ENCODE assay signal across 9 cellular contexts in the genomic region with DNA sequence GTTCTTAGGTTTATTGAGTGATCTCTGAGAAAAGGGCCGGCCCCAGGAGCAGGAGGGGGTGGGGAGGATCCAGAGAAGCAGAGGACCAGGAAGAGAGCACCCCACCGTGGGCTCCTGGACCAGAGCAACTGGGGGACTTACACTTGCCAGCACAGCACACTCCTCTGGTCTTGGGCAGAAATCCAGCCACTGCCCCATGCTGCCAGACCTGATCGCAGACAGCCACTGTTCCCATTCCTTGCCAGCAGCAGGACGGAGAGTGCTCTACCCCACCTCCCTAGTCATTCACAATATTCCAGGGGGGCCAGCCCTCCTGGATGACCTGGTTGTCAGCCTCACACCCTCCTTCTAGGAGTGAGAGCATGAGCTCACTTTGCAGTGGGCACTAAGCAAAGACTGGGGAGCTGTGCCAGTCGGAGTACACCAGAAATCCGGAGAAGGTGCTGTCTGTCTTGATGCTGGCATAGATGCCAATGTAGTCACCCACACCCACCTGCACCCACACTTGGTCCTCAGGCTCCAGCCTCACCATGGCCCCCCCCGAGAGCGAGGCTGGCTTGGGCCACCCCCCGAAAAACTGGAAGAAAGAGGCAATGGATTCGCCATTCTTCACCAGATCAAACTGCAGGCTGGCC. TPM values are rescaled to one million over a fixed set of nuclear protein-coding genes. Genes with fewer than 3 reads are reported as not detected.
DNase-seq lines count a peak whose midpoint lies in the region; ATAC-seq and TF ChIP-seq lines count a peak whose summit lies in the region.
"Had no signal": no experiment of that assay in that cellular context is flagged by ENCODE, and none has a peak within 500 bp of the region (broad histone marks: within the 10 kb centered on the region; RNA-seq: fewer than 3 reads in every experiment).

No MANE protein-coding gene starts in this region.

- peaks cover 32 to 43% (median 38%) of the 10 kb centered on the region in 11 experiments for H3K27me3 ChIP-seq in BLaER1 treated with 17β-estradiol and CSF1 and Interleukin-3, amounts not matched to agents 10 nM and 100 nM
- H3K27me3 ChIP-seq in trophoblast cell (ENCODE audit: insufficient read depth, low read length), result peaks cover 26% of the 10 kb centered on the region

- CTCF ChIA-PET in OCI-LY7 (lab: Charles Lee; ENCODE audit: unreplicated experiment), result interaction anchor here (0.7 to 2.0 kb wide), 5 partner anchors 11 to 35 kb away, joined by 3 to 16 read pairs (median 4); no protein-coding TSS in a partner anchor

- peaks cover 0 to 37% (median 19%) of the 10 kb centered on the region in 11 experiments; a peak in 19 of 22 replicates for H4K20me1 ChIP-seq in BLaER1 treated with 17β-estradiol and CSF1 and Interleukin-3, amounts not matched to agents 10 nM and 100 nM
- H4K20me1 ChIP-seq in OCI-LY7 (ENCODE audit: insufficient read depth, low read length), result no peaks in the 10 kb centered on the region

- H3K4me1 ChIP-seq in BLaER1 treated with 17β-estradiol and CSF1 and Interleukin-3, amounts not matched to agents 10 nM and 100 nM, result peaks cover 64 to 78% (median 75%) of the 10 kb centered on the region in 10 experiments
- H3K4me1 ChIP-seq in OCI-LY7 (ENCODE audit: insufficient read depth, low read length, poor library complexity, severe bottlenecking) (peaks cover 42% of the 10 kb centered on the region), trophoblast cell (ENCODE audit: control insufficient read depth in 1 of 2, insufficient read depth in 2 of 2, low read length in 2 of 2) (peaks cover 31 to 41% of the 10 kb centered on the region in 2 experiments)

- intact Hi-C loops in OCI-LY7 (cut with micrococcal nuclease; ENCODE audit: unreplicated experiment), result loop anchor here (1.0 to 5.0 kb wide), 2 partner anchors 35 to 133 kb away; no protein-coding TSS in a partner anchor
- intact Hi-C loops in Right ventricle myocardium superior (cut with DNase I), result loop anchor here (5.0 kb wide), 1 partner anchor 38 kb away; no protein-coding TSS in a partner anchor

- DNase-seq in OCI-LY7 (ENCODE audit: low spot score) (no peak), Right ventricle myocardium superior (no peak), trophoblast cell (no peak), amniotic stem cell (lab: John Stamatoyannopoulos, UW) (no peak), HT-29 (ENCODE audit: low spot score) (no peak), HuH-7.5 (ENCODE audit: low spot score) (no peak), germinal center (ENCODE audit: low spot score) (no peak)
- DNase-seq: NCI-H1436 treated with DMSO at 0.1 percent for 48 hours had no signal

- H4K12ac ChIP-seq in trophoblast cell (ENCODE audit: low read depth, low read length), result no peak overlapping the region

- no peaks in the 10 kb centered on the region for H3K9me2 ChIP-seq in OCI-LY7 (ENCODE audit: insufficient read depth, low read length)

- H2BK12ac ChIP-seq in trophoblast cell (ENCODE audit: low read length), result no peak overlapping the region

- peak; percentile 1 for ATAC-seq in Right ventricle myocardium superior (ENCODE audit: poor library complexity)

- WGBS in trophoblast cell (ENCODE audit: extremely low coverage, insufficient coverage, insufficient read length), result no CpG with 5 or more reads among the region's 10 CpGs

- no peak overlapping the region for H2BK120ac ChIP-seq in trophoblast cell (ENCODE audit: insufficient read depth, low read length, poor library complexity)

- H3K4me3 ChIP-seq in BLaER1 treated with 17β-estradiol and CSF1 and Interleukin-3, amounts not matched to agents 10 nM and 100 nM, result peak overlapping the region in 7 of 10 experiments; percentile 45 to 66 (median 51); a peak in 9 of 20 replicates
- no peak overlapping the region for H3K4me3 ChIP-seq in OCI-LY7 (ENCODE audit: low read depth, low read length, poor library complexity, severe bottlenecking)
- H3K4me3 ChIP-seq in trophoblast cell (ENCODE audit: low read depth, low read length), result peak overlapping the region; percentile 57

- no peak overlapping the region for H3K18ac ChIP-seq in trophoblast cell (ENCODE audit: low read length)

- H2AK5ac ChIP-seq in trophoblast cell (ENCODE audit: low read length), result no peak overlapping the region

- peak overlapping the region in 2 of 11 experiments; percentile 64 to 76; a peak in 4 of 22 replicates for H3K9ac ChIP-seq in BLaER1 treated with 17β-estradiol and CSF1 and Interleukin-3, amounts not matched to agents 10 nM and 100 nM
- no peak overlapping the region for H3K9ac ChIP-seq in trophoblast cell (ENCODE audit: low read length)

- no peak overlapping the region for H4K8ac ChIP-seq in trophoblast cell (ENCODE audit: low read depth, low read length)

- peaks cover 10% of the 10 kb centered on the region for H3K79me1 ChIP-seq in trophoblast cell (ENCODE audit: low read length)

- no peaks in the 10 kb centered on the region for H3K9me3 ChIP-seq in BLaER1 treated with 17β-estradiol and CSF1 and Interleukin-3, amounts not matched to agents 10 nM and 100 nM (replicated peaks in 1 of 11)
- H3K9me3 ChIP-seq in OCI-LY7 (ENCODE audit: low read length) (no peaks in the 10 kb centered on the region), trophoblast cell (ENCODE audit: insufficient read depth, low read depth, low read length) (peaks cover 2% of the 10 kb centered on the region)

- H3K14ac ChIP-seq in trophoblast cell (ENCODE audit: low read length), result no peak overlapping the region

- H2BK5ac ChIP-seq in trophoblast cell (ENCODE audit: low read depth, low read length, poor library complexity), result no peak overlapping the region

- BruUV-seq in OCI-LY7 (replicated peaks; lab: Mats Ljungman, UMichigan), result no TSS peak

- H3K79me2 ChIP-seq in OCI-LY7 (ENCODE audit: insufficient read depth, low read depth, low read length) (peaks cover 10% of the 10 kb centered on the region; the same call in 1 of the 2 replicates), trophoblast cell (ENCODE audit: control insufficient read depth, insufficient read depth, low read length, poor library complexity) (peaks cover 9% of the 10 kb centered on the region)

- no peak overlapping the region for H3K27ac ChIP-seq in BLaER1 treated with 17β-estradiol and CSF1 and Interleukin-3, amounts not matched to agents 10 nM and 100 nM
- H3K27ac ChIP-seq in OCI-LY7 (ENCODE audit: low read depth, low read length, poor library complexity, severe bottlenecking) (no peak overlapping the region), trophoblast cell (ENCODE audit: low read depth, low read length) (no peak overlapping the region)

- no peak overlapping the region for H2AFZ ChIP-seq in OCI-LY7 (ENCODE audit: low read length)
- no peak overlapping the region for H2AFZ ChIP-seq in trophoblast cell (ENCODE audit: insufficient read depth, low read length, poor library complexity)

- H3K4ac ChIP-seq in trophoblast cell (ENCODE audit: low read depth, low read length), result no peak overlapping the region

- no peak for TF ChIP-seq CTCF in OCI-LY7 (conservative IDR thresholded peaks at IDR 0.05; ENCODE audit: low read length)

- H3K23ac ChIP-seq in trophoblast cell (ENCODE audit: low read length), result no peak overlapping the region

- H4K91ac ChIP-seq in trophoblast cell (ENCODE audit: low read depth, low read length), result peak overlapping the region; percentile 25

- POLR2A ChIA-PET in OCI-LY7 (lab: Charles Lee), result interaction anchor here (1.1 kb wide), 1 partner anchor 37 kb away, joined by 4 read pairs; no protein-coding TSS in a partner anchor

- peaks cover 0 to 18% (median 0%) of the 10 kb centered on the region in 11 experiments; a peak in 4 of 22 replicates for H3K36me3 ChIP-seq in BLaER1 treated with 17β-estradiol and CSF1 and Interleukin-3, amounts not matched to agents 10 nM and 100 nM
- H3K36me3 ChIP-seq in OCI-LY7 (ENCODE audit: insufficient read depth, low read length), result peaks cover 6% of the 10 kb centered on the region; the same call in 1 of the 2 replicates
- H3K36me3 ChIP-seq in trophoblast cell (ENCODE audit: control insufficient read depth in 1 of 2, insufficient read depth in 2 of 2, low read length in 2 of 2), result peaks cover 11 to 12% of the 10 kb centered on the region in 2 experiments

- peak overlapping the region; percentile 90 to 98 (median 94) for H3K4me2 ChIP-seq in BLaER1 treated with 17β-estradiol and CSF1 and Interleukin-3, amounts not matched to agents 10 nM and 100 nM
- H3K4me2 ChIP-seq in OCI-LY7 (ENCODE audit: low read length) (peak overlapping the region; percentile 50; the same call in 1 of the 2 replicates), trophoblast cell (ENCODE audit: low read length) (peak overlapping the region; percentile 79)

RNA-seq across cellular contexts. Expression of a gene that starts 1.6 kb away (rescaled TPM):
- not detected in 2 replicates for total RNA-seq in OCI-LY7 (2014; rRNA removed; shearing (Covaris generic))
- total RNA-seq in OCI-LY7 (2022) (not detected in 2 replicates), Right ventricle myocardium superior (15.1 TPM)
- polyA plus RNA-seq in trophoblast cell (2013), result 1.3 and 1.8 TPM in 2 replicates
- total RNA-seq in HT-29 (2014; rRNA removed; shearing (Covaris generic)), result 0.47 and 0.56 TPM in 2 replicates

RNA-seq across cellular contexts. Expression of a gene that starts 4.7 kb away (rescaled TPM):
- total RNA-seq in OCI-LY7 (2014; rRNA removed; shearing (Covaris generic)), result 11.7 and 13.9 TPM in 2 replicates
- total RNA-seq in OCI-LY7 (2022) (52.5 and 56.2 TPM in 2 replicates), Right ventricle myocardium superior (12.9 TPM)
- 40.9 and 41.2 TPM in 2 replicates for polyA plus RNA-seq in trophoblast cell (2013)
- 13.3 and 14.8 TPM in 2 replicates for total RNA-seq in HT-29 (2014; rRNA removed; shearing (Covaris generic))

RNA-seq across cellular contexts. Expression of a gene that starts 7.4 kb away (rescaled TPM):
- total RNA-seq in OCI-LY7 (2014; rRNA removed; shearing (Covaris generic)), result not detected in 2 replicates
- not detected in 2 replicates for total RNA-seq in OCI-LY7 (2022)
- not detected for total RNA-seq in Right ventricle myocardium superior
- not detected in 2 replicates for polyA plus RNA-seq in trophoblast cell (2013)
- not detected in 2 replicates for total RNA-seq in HT-29 (2014; rRNA removed; shearing (Covaris generic))

RNA-seq across cellular contexts. Expression of a gene that starts 22.1 kb away (rescaled TPM):
- 0.69 and 2.6 TPM in 2 replicates for total RNA-seq in OCI-LY7 (2014; rRNA removed; shearing (Covaris generic))
- 1.3 and 3.2 TPM in 2 replicates for total RNA-seq in OCI-LY7 (2022)
- 41.9 TPM for total RNA-seq in Right ventricle myocardium superior
- 42.9 and 51.1 TPM in 2 replicates for polyA plus RNA-seq in trophoblast cell (2013)
- total RNA-seq in HT-29 (2014; rRNA removed; shearing (Covaris generic)), result 6.4 and 9.9 TPM in 2 replicates

RNA-seq across cellular contexts. Expression of a gene that starts 42.4 kb away (rescaled TPM):
- total RNA-seq in OCI-LY7 (2014; rRNA removed; shearing (Covaris generic)), result 4.3 and 10.6 TPM in 2 replicates
- 20.6 and 24.5 TPM in 2 replicates for total RNA-seq in OCI-LY7 (2022)
- 136 TPM for total RNA-seq in Right ventricle myocardium superior
- polyA plus RNA-seq in trophoblast cell (2013), result 3.2 and 3.3 TPM in 2 replicates
- total RNA-seq in HT-29 (2014; rRNA removed; shearing (Covaris generic)), result 2.2 and 4.4 TPM in 2 replicates

Comparison
In these comparisons a context has a peak if more than half of its experiments do, and no peak if none do; other contexts are left out.
1. RNA of a gene that starts 1.6 kb away (total RNA-seq): 15.1 TPM in Right ventricle myocardium superior (single experiment); 0.47 to 0.56 TPM in HT-29 and not detected in OCI-LY7; every median in the first group is over 10 times any median in the second.
2. Peak in every context shown above with its lines, with median percentiles within 50 percentile points of each other: H3K4me2 ChIP-seq.